20 cellular contexts compared by ENCODE assay signal in the genomic region with DNA sequence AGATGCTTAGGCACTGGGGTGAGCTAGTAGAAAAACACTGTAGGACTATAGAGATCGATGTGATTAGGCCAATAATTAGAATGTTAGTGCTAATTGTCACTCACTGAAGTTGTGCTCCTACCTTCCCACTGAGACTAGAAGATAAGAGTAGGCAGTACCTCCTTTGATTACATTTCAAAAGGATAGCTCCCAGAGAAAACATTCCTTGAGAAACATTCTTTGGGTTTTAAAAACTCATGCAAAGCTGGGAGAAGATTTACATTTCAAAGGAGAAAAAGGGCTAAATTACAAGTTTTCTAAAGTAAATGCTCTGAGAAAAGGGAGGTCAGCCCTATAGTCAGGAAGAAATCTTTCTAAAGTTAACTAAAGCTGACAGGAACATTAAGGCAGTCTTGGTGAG.
"Had no signal": no experiment of that assay in that cellular context is flagged by ENCODE, and none has a peak within 500 bp of the region (broad histone marks: within the 10 kb centered on the region; RNA-seq: fewer than 3 reads in every experiment).

No MANE protein-coding gene starts in this region.

- H3K36me3 ChIP-seq: ovary, tibial artery had no signal

- DNase-seq: activated CD4-positive, alpha-beta T cell treated with anti-CD3 and anti-CD28 coated beads, Interleukin-2, amount 50 U/mL, for 1 hour; activated CD4-positive, CD25-positive, alpha-beta regulatory T cell treated with anti-CD3 and anti-CD28 coated beads, Interleukin-2, amount 50 U/mL, for 72 hours; activated CD8-positive, alpha-beta memory T cell treated with anti-CD3 and anti-CD28 coated beads, Interleukin-2, amount 50 U/mL, for 4 hours; activated gamma-delta T cell; activated T-cell treated with anti-CD3 and anti-CD28 coated beads, Interleukin-2, amount 50 U/mL, for 72 hours; effector memory CD4-positive, alpha-beta T cell; glutamatergic neuron; hippocampal formation; islet precursor cell; ovary; psoas muscle; right cardiac atrium; stimulated activated CD4-positive, alpha-beta T cell treated with anti-CD3 and anti-CD28 coated beads, Interleukin-2, amount 100 ng/mL, for 24 hours; stimulated activated naive CD8-positive, alpha-beta T cell treated with anti-CD3 and anti-CD28 coated beads, Interleukin-15, Interleukin-2, amounts not matched to agents 100 U/mL and 50 U/mL, for 24 hours; substantia nigra; tibial artery had no signal

- H3K9me3 ChIP-seq: ovary, psoas muscle, tibial artery had no signal

- H3K4me3 ChIP-seq: ovary, psoas muscle, tibial artery had no signal

- H3K27ac ChIP-seq: ovary, psoas muscle, tibial artery had no signal

- H3K9me3 Mint-ChIP-seq: activated naive CD4-positive, alpha-beta T cell treated with anti-CD3 and anti-CD28 coated beads, Interleukin-2, amount 50 U/mL, for 24 hours; activated T-cell treated with anti-CD3 and anti-CD28 coated beads, Interleukin-2, amount 50 U/mL, for 72 hours; T-helper 1 cell treated with Interleukin-12 subunit alpha and Interleukin-12 subunit beta and Interleukin-4 antibody, amounts not matched to agents 30 μg/mL and 1 μg/mL, for 36 hours had no signal

- H3K4me3 Mint-ChIP-seq: activated naive CD4-positive, alpha-beta T cell treated with anti-CD3 and anti-CD28 coated beads, Interleukin-2, amount 50 U/mL, for 24 hours; activated T-cell treated with anti-CD3 and anti-CD28 coated beads, Interleukin-2, amount 50 U/mL, for 72 hours; dendritic cell treated with granulocyte-macrophage colony-stimulating factor and Interleukin-4, amounts not matched to agents 40 ng/mL and 50 ng/mL, for 4 days; T-helper 1 cell treated with Interleukin-12 subunit alpha and Interleukin-12 subunit beta and Interleukin-4 antibody, amounts not matched to agents 30 μg/mL and 1 μg/mL, for 36 hours had no signal

- H3K27me3 ChIP-seq: ovary, tibial artery had no signal

- H3K4me1 ChIP-seq: psoas muscle, tibial artery had no signal

- H3K27me3 Mint-ChIP-seq: activated naive CD4-positive, alpha-beta T cell treated with anti-CD3 and anti-CD28 coated beads, Interleukin-2, amount 50 U/mL, for 24 hours; dendritic cell treated with granulocyte-macrophage colony-stimulating factor and Interleukin-4, amounts not matched to agents 40 ng/mL and 50 ng/mL, for 4 days had no signal

- ATAC-seq: activated T-cell treated with anti-CD3 and anti-CD28 coated beads, Interleukin-2, amount 50 U/mL, for 72 hours; left lobe of liver; psoas muscle; right cardiac atrium; stimulated activated naive CD8-positive, alpha-beta T cell treated with anti-CD3 and anti-CD28 coated beads, Interleukin-15, Interleukin-2, amounts not matched to agents 100 U/mL and 50 U/mL, for 24 hours had no signal

- H3K36me3 Mint-ChIP-seq: activated naive CD4-positive, alpha-beta T cell treated with anti-CD3 and anti-CD28 coated beads, Interleukin-2, amount 50 U/mL, for 24 hours had no signal

- H3K27ac Mint-ChIP-seq: activated naive CD4-positive, alpha-beta T cell treated with anti-CD3 and anti-CD28 coated beads, Interleukin-2, amount 50 U/mL, for 24 hours; activated T-cell treated with anti-CD3 and anti-CD28 coated beads, Interleukin-2, amount 50 U/mL, for 72 hours; dendritic cell treated with granulocyte-macrophage colony-stimulating factor and Interleukin-4, amounts not matched to agents 40 ng/mL and 50 ng/mL, for 4 days; T-helper 1 cell treated with Interleukin-12 subunit alpha and Interleukin-12 subunit beta and Interleukin-4 antibody, amounts not matched to agents 30 μg/mL and 1 μg/mL, for 36 hours had no signal

- H3K4me1 Mint-ChIP-seq: activated naive CD4-positive, alpha-beta T cell treated with anti-CD3 and anti-CD28 coated beads, Interleukin-2, amount 50 U/mL, for 24 hours had no signal
